Comparison of ENCODE assay signal across 15 cellular contexts in genomic region chr1:167762061-167762746, GRCh38. TPM values are rescaled to one million over a fixed set of nuclear protein-coding genes. Genes with fewer than 3 reads are reported as not detected.
DNase-seq lines count a peak whose midpoint lies in the region; ATAC-seq and TF ChIP-seq lines count a peak whose summit lies in the region.
"Had no signal": no experiment of that assay in that cellular context is flagged by ENCODE, and none has a peak within 500 bp of the region (broad histone marks: within the 10 kb centered on the region; RNA-seq: fewer than 3 reads in every experiment).

No MANE protein-coding gene starts in this region.

- H3K4me3 Mint-ChIP-seq in activated T-cell treated with anti-CD3 and anti-CD28 coated beads, Interleukin-2, amount 50 U/mL, for 72 hours, result peak overlapping the region; percentile 31 to 47
- H3K4me3 Mint-ChIP-seq in activated T-cell treated with anti-CD3 and anti-CD28 coated beads, Interleukin-2, amount 50 U/mL, for 24 hours, result no peak overlapping the region
- peak overlapping the region; percentile 71 for H3K4me3 Mint-ChIP-seq in activated naive CD8-positive, alpha-beta T cell treated with anti-CD3 and anti-CD28 coated beads, Interleukin-2, amount 10 ng/mL, durations not matched to agents 7 days and 5 days
- H3K4me3 Mint-ChIP-seq in progenitor cell of endocrine pancreas (ENCODE audit: low read depth), result no peak overlapping the region
- H3K4me3 Mint-ChIP-seq: stimulated activated effector memory CD8-positive, alpha-beta T cell treated with anti-CD3 and anti-CD28 coated beads, Interleukin-12 subunit alpha, Interleukin-12 subunit beta, amount 100 ng/mL, for 72 hours had no signal

- peak overlapping the region; percentile 30 for H3K27ac Mint-ChIP-seq in activated T-cell treated with anti-CD3 and anti-CD28 coated beads, Interleukin-2, amount 50 U/mL, for 72 hours
- H3K27ac Mint-ChIP-seq in activated T-cell treated with anti-CD3 and anti-CD28 coated beads, Interleukin-2, amount 50 U/mL, for 24 hours, result no peak overlapping the region
- H3K27ac Mint-ChIP-seq in activated naive CD8-positive, alpha-beta T cell treated with anti-CD3 and anti-CD28 coated beads, Interleukin-2, amount 10 ng/mL, durations not matched to agents 7 days and 5 days, result peak overlapping the region; percentile 82
- peak overlapping the region; percentile 58 for H3K27ac Mint-ChIP-seq in progenitor cell of endocrine pancreas
- H3K27ac Mint-ChIP-seq: stimulated activated effector memory CD8-positive, alpha-beta T cell treated with anti-CD3 and anti-CD28 coated beads, Interleukin-12 subunit alpha, Interleukin-12 subunit beta, amount 100 ng/mL, for 72 hours had no signal

- peak; percentile 74 to 86 for ATAC-seq in activated T-cell treated with anti-CD3 and anti-CD28 coated beads, Interleukin-2, amount 50 U/mL, for 72 hours (replicated peaks in 1 of 2)
- peak; percentile 100 for ATAC-seq in activated naive CD8-positive, alpha-beta T cell treated with anti-CD3 and anti-CD28 coated beads, Interleukin-2, amount 10 ng/mL, durations not matched to agents 7 days and 5 days (ENCODE audit: low read depth)
- ATAC-seq: PC-3; stimulated activated effector memory CD8-positive, alpha-beta T cell treated with anti-CD3 and anti-CD28 coated beads, Interleukin-12 subunit alpha, Interleukin-12 subunit beta, amount 100 ng/mL, for 72 hours had no signal

- H3K27me3 Mint-ChIP-seq in activated T-cell treated with anti-CD3 and anti-CD28 coated beads, Interleukin-2, amount 50 U/mL, for 72 hours (ENCODE audit: low read depth), result no peaks in the 10 kb centered on the region
- no peaks in the 10 kb centered on the region for H3K27me3 Mint-ChIP-seq in activated T-cell treated with anti-CD3 and anti-CD28 coated beads, Interleukin-2, amount 50 U/mL, for 24 hours
- H3K27me3 Mint-ChIP-seq in activated naive CD8-positive, alpha-beta T cell treated with anti-CD3 and anti-CD28 coated beads, Interleukin-2, amount 10 ng/mL, durations not matched to agents 7 days and 5 days, result no peaks in the 10 kb centered on the region
- H3K27me3 Mint-ChIP-seq in progenitor cell of endocrine pancreas, result no peaks in the 10 kb centered on the region

- no peaks in the 10 kb centered on the region for H3K9me3 ChIP-seq in KOPT-K1 (ENCODE audit: insufficient read depth, low read length, poor library complexity, severe bottlenecking)
- H3K9me3 ChIP-seq: transverse colon had no signal

- peaks cover 0 to 2% of the 10 kb centered on the region in 2 donors for H3K36me3 Mint-ChIP-seq in activated T-cell treated with anti-CD3 and anti-CD28 coated beads, Interleukin-2, amount 50 U/mL, for 72 hours (ENCODE audit: insufficient read depth in 2 of 2)
- peaks cover 10% of the 10 kb centered on the region for H3K36me3 Mint-ChIP-seq in activated T-cell treated with anti-CD3 and anti-CD28 coated beads, Interleukin-2, amount 50 U/mL, for 24 hours (ENCODE audit: low read depth)
- peaks cover 1% of the 10 kb centered on the region for H3K36me3 Mint-ChIP-seq in activated naive CD8-positive, alpha-beta T cell treated with anti-CD3 and anti-CD28 coated beads, Interleukin-2, amount 10 ng/mL, durations not matched to agents 7 days and 5 days
- peaks cover 12% of the 10 kb centered on the region for H3K36me3 Mint-ChIP-seq in progenitor cell of endocrine pancreas (ENCODE audit: insufficient read depth)
- H3K36me3 Mint-ChIP-seq: stimulated activated effector memory CD8-positive, alpha-beta T cell treated with anti-CD3 and anti-CD28 coated beads, Interleukin-12 subunit alpha, Interleukin-12 subunit beta, amount 100 ng/mL, for 72 hours had no signal

- no peak for TF ChIP-seq CTCF in progenitor cell of endocrine pancreas (IDR thresholded peaks at IDR 0.05; ENCODE audit: unreplicated experiment)

- peak; percentile 5 to 15 for DNase-seq in activated T-cell treated with anti-CD3 and anti-CD28 coated beads, Interleukin-2, amount 50 U/mL, for 72 hours
- DNase-seq in activated T-cell treated with anti-CD3 and anti-CD28 coated beads, Interleukin-2, amount 50 U/mL, for 24 hours, result no peak
- DNase-seq in activated naive CD8-positive, alpha-beta T cell treated with anti-CD3 and anti-CD28 coated beads, Interleukin-2, amount 10 ng/mL, durations not matched to agents 7 days and 5 days, result peak; percentile 38
- DNase-seq in progenitor cell of endocrine pancreas (ENCODE audit: low spot score, unreplicated experiment), result no peak
- DNase-seq in NCI-H1048 (lab: John Stamatoyannopoulos, UW), result no peak
- no peak for DNase-seq in activated CD8-positive, alpha-beta memory T cell treated with anti-CD3 and anti-CD28 coated beads for 24 hours
- DNase-seq in COLO829 (ENCODE audit: low spot score), result no peak
- DNase-seq: activated CD4-positive, CD25-positive, alpha-beta regulatory T cell; aorta; COR-L47; NCI-H1436; PC-3; transverse colon had no signal

- H3K27ac ChIP-seq in KOPT-K1 (ENCODE audit: low read depth, low read length, poor library complexity, severe bottlenecking), result peak overlapping the region; percentile 95
- H3K27ac ChIP-seq: transverse colon had no signal

- POLR2A ChIA-PET in activated naive CD8-positive, alpha-beta T cell treated with anti-CD3 and anti-CD28 coated beads, Interleukin-2, amount 10 ng/mL, durations not matched to agents 7 days and 5 days (lab: Charles Lee), result interaction anchor here (0.6 to 1.7 kb wide), 6 partner anchors 9 to 174 kb away, joined by 3 to 7 read pairs (median 4); partner anchors contain the start of genes DCAF6 and MPC2

- peaks cover 17% of the 10 kb centered on the region for H3K36me3 ChIP-seq in KOPT-K1 (ENCODE audit: insufficient read depth, low read length)
- H3K36me3 ChIP-seq: transverse colon had no signal

- peaks cover 24% of the 10 kb centered on the region for H3K4me1 Mint-ChIP-seq in activated T-cell treated with anti-CD3 and anti-CD28 coated beads, Interleukin-2, amount 50 U/mL, for 72 hours (ENCODE audit: low read depth)
- H3K4me1 Mint-ChIP-seq in activated T-cell treated with anti-CD3 and anti-CD28 coated beads, Interleukin-2, amount 50 U/mL, for 24 hours (ENCODE audit: low read depth), result peaks cover 22% of the 10 kb centered on the region
- H3K4me1 Mint-ChIP-seq in activated naive CD8-positive, alpha-beta T cell treated with anti-CD3 and anti-CD28 coated beads, Interleukin-2, amount 10 ng/mL, durations not matched to agents 7 days and 5 days, result peaks cover 22% of the 10 kb centered on the region
- H3K4me1 Mint-ChIP-seq in progenitor cell of endocrine pancreas (ENCODE audit: low read depth), result peaks cover 24% of the 10 kb centered on the region

- no peaks in the 10 kb centered on the region for H3K9me3 Mint-ChIP-seq in activated T-cell treated with anti-CD3 and anti-CD28 coated beads, Interleukin-2, amount 50 U/mL, for 72 hours
- no peaks in the 10 kb centered on the region for H3K9me3 Mint-ChIP-seq in activated T-cell treated with anti-CD3 and anti-CD28 coated beads, Interleukin-2, amount 50 U/mL, for 24 hours
- no peaks in the 10 kb centered on the region for H3K9me3 Mint-ChIP-seq in activated naive CD8-positive, alpha-beta T cell treated with anti-CD3 and anti-CD28 coated beads, Interleukin-2, amount 10 ng/mL, durations not matched to agents 7 days and 5 days
- H3K9me3 Mint-ChIP-seq in progenitor cell of endocrine pancreas (ENCODE audit: low read depth), result peaks cover 3% of the 10 kb centered on the region
- H3K9me3 Mint-ChIP-seq: stimulated activated effector memory CD8-positive, alpha-beta T cell treated with anti-CD3 and anti-CD28 coated beads, Interleukin-12 subunit alpha, Interleukin-12 subunit beta, amount 100 ng/mL, for 72 hours had no signal

RNA-seq across cellular contexts. Expression of gene MPZL1, which starts 40.4 kb away (rescaled TPM):
- total RNA-seq in activated T-cell treated with anti-CD3 and anti-CD28 coated beads, Interleukin-2, amount 50 U/mL, for 72 hours, result 10 to 100 TPM; 17.2 to 20.9 TPM
- 1 to 10 TPM; 8.5 to 9.3 TPM for total RNA-seq in activated naive CD8-positive, alpha-beta T cell treated with anti-CD3 and anti-CD28 coated beads, Interleukin-2, amount 10 ng/mL, durations not matched to agents 7 days and 5 days
- 127 and 133 TPM in 2 replicates for total RNA-seq in progenitor cell of endocrine pancreas

Comparison
In these comparisons a context has a peak if more than half of its experiments do, and no peak if none do; other contexts are left out.
1. DNase-seq: peak in activated T-cell treated with anti-CD3 and anti-CD28 coated beads, Interleukin-2, amount 50 U/mL, for 72 hours (2 of 2) and activated naive CD8-positive, alpha-beta T cell treated with anti-CD3 and anti-CD28 coated beads, Interleukin-2, amount 10 ng/mL, durations not matched to agents 7 days and 5 days (single experiment); none in activated T-cell treated with anti-CD3 and anti-CD28 coated beads, Interleukin-2, amount 50 U/mL, for 24 hours (single experiment), progenitor cell of endocrine pancreas (single experiment), NCI-H1048 (single experiment), activated CD8-positive, alpha-beta memory T cell treated with anti-CD3 and anti-CD28 coated beads for 24 hours (single experiment) and COLO829 (single experiment).
2. H3K4me3 Mint-ChIP-seq: peak in activated T-cell treated with anti-CD3 and anti-CD28 coated beads, Interleukin-2, amount 50 U/mL, for 72 hours (2 of 2) and activated naive CD8-positive, alpha-beta T cell treated with anti-CD3 and anti-CD28 coated beads, Interleukin-2, amount 10 ng/mL, durations not matched to agents 7 days and 5 days (single experiment); none in activated T-cell treated with anti-CD3 and anti-CD28 coated beads, Interleukin-2, amount 50 U/mL, for 24 hours (single experiment) and progenitor cell of endocrine pancreas (single experiment).